29 cellular contexts compared by ENCODE assay signal in genomic region chr15:52759969-52760368, GRCh38. TPM values are rescaled to one million over a fixed set of nuclear protein-coding genes. Genes with fewer than 3 reads are reported as not detected.
"Had no signal": no experiment of that assay in that cellular context is flagged by ENCODE, and none has a peak within 500 bp of the region (broad histone marks: within the 10 kb centered on the region; RNA-seq: fewer than 3 reads in every experiment).

No MANE protein-coding gene starts in this region.

- DNase-seq: activated CD4-positive, alpha-beta T cell treated with anti-CD3 and anti-CD28 coated beads for 4 hours; activated CD8-positive, alpha-beta memory T cell treated with anti-CD3 and anti-CD28 coated beads, Interleukin-2, amount 50 U/mL, for 4 hours; activated CD8-positive, alpha-beta T cell treated with anti-CD3 and anti-CD28 coated beads for 36 hours; activated effector memory CD4-positive, alpha-beta T cell treated with Interleukin-2 at 50 U/mL for 16 hours; activated naive CD4-positive, alpha-beta T cell; activated T-cell treated with anti-CD3 and anti-CD28 coated beads, Interleukin-2, amount 50 U/mL, for 72 hours; aorta; caudate nucleus; colonic mucosa; MG63; MV-4-11; NCI-H1092 treated with DMSO at 0.1 percent for 48 hours; NCI-H1417 treated with DMSO at 0.1 percent for 48 hours; NCI-H1694; NCI-H2029; NCI-H2107; NCI-H345; NCI-H510A; NCI-H526 treated with DMSO at 0.1 percent for 48 hours; NCI-H82; Peyer's patch; Right ventricle myocardium superior; SK-N-SH; T-helper 1 cell had no signal

- H3K9me3 ChIP-seq: breast epithelium, colonic mucosa, MG63, Peyer's patch, SK-N-SH had no signal

- H3K9me2 ChIP-seq: SK-N-SH had no signal

- H3K9me3 Mint-ChIP-seq: activated CD8-positive, alpha-beta T cell treated with anti-CD3 and anti-CD28 coated beads for 36 hours; activated naive CD4-positive, alpha-beta T cell treated with anti-CD3 and anti-CD28 coated beads, Interleukin-2, amount 50 U/mL, for 24 hours; activated T-cell treated with anti-CD3 and anti-CD28 coated beads, Interleukin-2, amount 50 U/mL, for 72 hours had no signal

- H3K4me2 ChIP-seq: SK-N-SH had no signal

- H3K27ac Mint-ChIP-seq: activated CD8-positive, alpha-beta T cell treated with anti-CD3 and anti-CD28 coated beads for 36 hours; activated naive CD4-positive, alpha-beta T cell treated with anti-CD3 and anti-CD28 coated beads, Interleukin-2, amount 50 U/mL, for 24 hours; activated T-cell treated with anti-CD3 and anti-CD28 coated beads, Interleukin-2, amount 50 U/mL, for 72 hours had no signal

- H3K4me1 ChIP-seq: breast epithelium, colonic mucosa, Peyer's patch had no signal

- H3K27ac ChIP-seq: breast epithelium, colonic mucosa, Peyer's patch, RWPE1, VCaP had no signal

- H3K36me3 ChIP-seq: breast epithelium, colonic mucosa, MG63, Peyer's patch had no signal

- H3K4me3 ChIP-seq: breast epithelium, colonic mucosa, MG63, Peyer's patch had no signal

- H3K27me3 ChIP-seq: colonic mucosa, Peyer's patch had no signal

- H3K4me1 Mint-ChIP-seq: activated naive CD4-positive, alpha-beta T cell treated with anti-CD3 and anti-CD28 coated beads, Interleukin-2, amount 50 U/mL, for 24 hours had no signal

- ATAC-seq: activated CD8-positive, alpha-beta T cell treated with anti-CD3 and anti-CD28 coated beads for 36 hours had no signal

- H3K36me3 Mint-ChIP-seq: activated naive CD4-positive, alpha-beta T cell treated with anti-CD3 and anti-CD28 coated beads, Interleukin-2, amount 50 U/mL, for 24 hours had no signal

- H3K9ac ChIP-seq: SK-N-SH had no signal

- H3K4me3 Mint-ChIP-seq: activated CD8-positive, alpha-beta T cell treated with anti-CD3 and anti-CD28 coated beads for 36 hours; activated naive CD4-positive, alpha-beta T cell treated with anti-CD3 and anti-CD28 coated beads, Interleukin-2, amount 50 U/mL, for 24 hours; activated T-cell treated with anti-CD3 and anti-CD28 coated beads, Interleukin-2, amount 50 U/mL, for 72 hours had no signal

RNA-seq across cellular contexts. Expression of gene ONECUT1, which starts 30.2 kb away (rescaled TPM):
- total RNA-seq: activated CD8-positive, alpha-beta T cell treated with anti-CD3 and anti-CD28 coated beads for 36 hours; activated T-cell treated with anti-CD3 and anti-CD28 coated beads, Interleukin-2, amount 50 U/mL, for 72 hours; aorta; breast epithelium; Peyer's patch; Right ventricle myocardium superior; T-helper 2 cell treated with Interferon-gamma antibody and Interleukin-4, amounts not matched to agents 100 ng/mL and 5 ng/mL, for 36 hours had no signal
- polyA plus RNA-seq: aorta, SK-N-SH had no signal
